Comparison of ENCODE assay signal across 8 cellular contexts in the genomic region with DNA sequence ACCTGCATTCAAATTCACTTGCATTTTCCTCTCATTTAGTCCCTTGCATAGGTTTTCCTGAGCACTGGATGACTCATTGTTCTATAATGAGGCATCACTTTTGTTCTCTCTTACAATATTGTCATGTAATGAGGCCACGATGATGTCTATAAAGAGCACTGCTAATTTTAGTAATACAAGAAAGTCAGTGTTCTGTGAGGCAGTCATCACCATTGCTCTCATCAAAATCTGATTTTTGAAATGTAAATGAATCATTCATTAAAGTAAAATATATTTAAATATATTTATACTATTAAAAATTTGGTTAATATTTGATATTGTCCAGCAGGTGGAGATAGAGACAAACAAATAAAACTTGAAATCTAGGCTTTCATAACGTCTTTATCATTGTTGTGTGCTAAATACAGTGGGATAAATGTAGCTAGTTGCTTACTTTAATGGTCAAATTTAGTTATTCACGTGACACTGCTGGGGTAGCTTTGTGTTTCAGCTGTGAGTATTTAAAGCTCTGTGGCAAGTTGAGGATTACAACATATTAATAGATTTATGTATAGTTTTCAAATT. TPM values are rescaled to one million over a fixed set of nuclear protein-coding genes. Genes with fewer than 3 reads are reported as not detected.
DNase-seq lines count a peak whose midpoint lies in the region; ATAC-seq, FAIRE-seq and TF ChIP-seq lines count a peak whose summit lies in the region.

No MANE protein-coding gene starts in this region.

- H3K36me3 ChIP-seq in smooth muscle cell (ENCODE audit: low read depth) (no peaks in the 10 kb centered on the region), Peyer's patch (peaks cover 0 to 39% (median 0%) of the 10 kb centered on the region in 3 donors)

- peaks cover 5% of the 10 kb centered on the region for H3F3A ChIP-seq in smooth muscle cell (ENCODE audit: low read depth)

- peak; percentile 44 for ATAC-seq in HG03565 (IDR thresholded peaks at IDR 0.05; ENCODE audit: unreplicated experiment)

- DNase-seq in NCI-H345 (lab: John Stamatoyannopoulos, UW) (peak; percentile 16), NCI-H345 treated with DMSO at 0.1 percent for 48 hours (lab: John Stamatoyannopoulos, UW; ENCODE audit: unreplicated experiment) (no peak), glomerular visceral epithelial cell (ENCODE audit: extremely low spot score) (peak; percentile 45), smooth muscle cell (lab: John Stamatoyannopoulos, UW; ENCODE audit: unreplicated experiment) (no peak), NCI-H774 (lab: John Stamatoyannopoulos, UW) (no peak), Peyer's patch (no peak)

- H3K9me3 ChIP-seq in smooth muscle cell (replicated peaks; ENCODE audit: low read depth) (no peaks in the 10 kb centered on the region), Peyer's patch (no peaks in the 10 kb centered on the region)

- no peak overlapping the region for H3K4me3 ChIP-seq in smooth muscle cell
- H3K4me3 ChIP-seq in Peyer's patch, result no peak overlapping the region

- WGBS in smooth muscle cell (ENCODE audit: low lambda C conversion rate), result 39% methylated on average over 3 of the region's 3 CpGs

- H2AFZ ChIP-seq in smooth muscle cell (ENCODE audit: low read depth), result no peak overlapping the region

- no peak overlapping the region for H3K9ac ChIP-seq in smooth muscle cell (ENCODE audit: low read depth)

- no peaks in the 10 kb centered on the region for H4K20me1 ChIP-seq in smooth muscle cell (ENCODE audit: low read depth)

- no peaks in the 10 kb centered on the region for H3K27me3 ChIP-seq in smooth muscle cell (ENCODE audit: low read depth)
- H3K27me3 ChIP-seq in Peyer's patch, result no peaks in the 10 kb centered on the region

- TF ChIP-seq POLR2A in Peyer's patch (IDR thresholded peaks at IDR 0.05), result no peak

- H3K27ac ChIP-seq in smooth muscle cell (ENCODE audit: low read depth) (no peak overlapping the region), Peyer's patch (no peak overlapping the region)

- peak; percentile 94 for FAIRE-seq in TTC549 (lab: Jason Lieb, UNC)

- H3K79me2 ChIP-seq in smooth muscle cell (ENCODE audit: low read depth), result no peaks in the 10 kb centered on the region

- H3K4me1 ChIP-seq in smooth muscle cell (ENCODE audit: low read depth) (peaks cover 12% of the 10 kb centered on the region), Peyer's patch (no peaks in the 10 kb centered on the region)

- peak overlapping the region; percentile 47 for H3K4me2 ChIP-seq in smooth muscle cell

- TF ChIP-seq CTCF in smooth muscle cell (IDR thresholded peaks at IDR 0.05; ENCODE audit: borderline replicate concordance, insufficient read depth, poor library complexity, severe bottlenecking), result peak; percentile 48
- peak in 3 of 6 experiments; percentile 26 to 51 (median 45) for TF ChIP-seq CTCF in Peyer's patch (IDR thresholded peaks at IDR 0.05)

RNA-seq across cellular contexts. Expression of gene HMGB2, which starts 15.4 kb away (rescaled TPM):
- 22.6 and 27.4 TPM in 2 replicates for total RNA-seq in smooth muscle cell
- polyA plus RNA-seq in smooth muscle cell, result 50.1 and 54.9 TPM in 2 replicates
- 100 to 1,000 TPM in 1 of 4 donors, 10 to 100 TPM in 3; 30.4 to 112 (median 34.6) TPM for total RNA-seq in Peyer's patch

RNA-seq across cellular contexts. Expression of gene SAP30, which starts 52.0 kb away (rescaled TPM):
- total RNA-seq in smooth muscle cell (18.6 and 19.6 TPM in 2 replicates), Peyer's patch (10 to 100 TPM in 3 of 4 donors, 1 to 10 TPM in 1; 8.1 to 18.4 (median 16.0) TPM)
- polyA plus RNA-seq in smooth muscle cell, result 33.8 and 35.2 TPM in 2 replicates

Comparison
In these comparisons a context has a peak if more than half of its experiments do, and no peak if none do; other contexts are left out.
1. DNase-seq: peak in NCI-H345 (single experiment) and glomerular visceral epithelial cell (single experiment); none in NCI-H345 treated with DMSO at 0.1 percent for 48 hours (single experiment), smooth muscle cell (single experiment), NCI-H774 (single experiment) and Peyer's patch (0 of 3).